ENCODE assay signal across 16 cellular contexts in the genomic region with DNA sequence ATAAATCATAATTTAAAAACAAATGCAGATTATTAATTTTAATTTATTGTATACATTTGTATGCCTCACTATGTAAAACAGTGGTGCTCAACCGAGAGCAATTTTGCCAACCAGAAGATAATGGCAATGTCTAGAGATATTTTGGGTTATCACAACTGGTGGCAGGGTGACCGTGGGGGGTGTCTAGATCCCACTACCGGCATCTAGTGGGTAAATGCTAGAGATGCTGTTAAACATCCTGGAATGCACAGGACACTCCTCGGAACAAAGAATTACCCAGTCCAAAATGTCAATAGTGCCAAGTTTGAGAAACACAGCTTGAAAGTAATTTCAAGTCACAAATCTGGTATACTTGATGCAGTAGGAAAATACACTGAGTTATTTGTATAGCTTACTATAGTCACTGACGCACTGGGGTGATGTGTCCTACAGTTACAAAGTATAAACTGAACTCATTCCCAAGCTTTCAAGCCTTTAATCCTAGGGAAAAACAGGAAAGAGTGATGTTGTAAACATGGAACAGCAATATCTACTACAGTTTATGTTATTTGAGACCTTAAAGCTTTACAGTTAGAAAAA.
"Had no signal": no experiment of that assay in that cellular context is flagged by ENCODE, and none has a peak within 500 bp of the region (broad histone marks: within the 10 kb centered on the region; RNA-seq: fewer than 3 reads in every experiment).

No MANE protein-coding gene starts in this region.

- H3K27ac Mint-ChIP-seq: activated naive CD4-positive, alpha-beta T cell treated with anti-CD3 and anti-CD28 coated beads, Interleukin-2, amount 10 ng/mL, durations not matched to agents 7 days and 5 days; activated T-helper 17 cell treated with anti-CD3 and anti-CD28 coated beads, Interleukin-2, amount 50 U/mL, for 72 hours; naive thymus-derived CD8-positive, alpha-beta T cell; stimulated activated naive B cell treated with anti-CD40 and anti-IgM and Interleukin-4, amounts not matched to agents 10 μg/mL and 1 μg/mL and 100 μg/mL, for 72 hours; T-cell had no signal

- ATAC-seq: activated T-helper 17 cell treated with anti-CD3 and anti-CD28 coated beads, Interleukin-2, amount 50 U/mL, for 72 hours; left colon; mucosa of descending colon; naive thymus-derived CD8-positive, alpha-beta T cell; stimulated activated naive B cell treated with anti-CD40 and anti-IgM and Interleukin-4, amounts not matched to agents 10 μg/mL and 1 μg/mL and 100 μg/mL, for 72 hours; T-cell had no signal

- H3K4me3 ChIP-seq: mucosa of descending colon, right atrium auricular region, smooth muscle cell, transverse colon had no signal

- H3K4me1 ChIP-seq: right atrium auricular region, transverse colon had no signal

- DNase-seq: activated CD4-positive, alpha-beta T cell treated with anti-CD3 and anti-CD28 coated beads for 48 hours; activated naive CD4-positive, alpha-beta T cell treated with anti-CD3 and anti-CD28 coated beads, Interleukin-2, amount 10 ng/mL, durations not matched to agents 7 days and 5 days; effector memory CD4-positive, alpha-beta T cell; hypothalamus; left colon; mucosa of descending colon; naive thymus-derived CD8-positive, alpha-beta T cell; stimulated activated naive B cell treated with anti-CD40 and anti-IgM and Interleukin-4, amounts not matched to agents 10 μg/mL and 1 μg/mL and 100 μg/mL, for 72 hours; T-cell; transverse colon had no signal

- H3K27me3 ChIP-seq: neutrophil, right atrium auricular region, transverse colon had no signal

- H3K4me3 Mint-ChIP-seq: activated naive CD4-positive, alpha-beta T cell treated with anti-CD3 and anti-CD28 coated beads, Interleukin-2, amount 10 ng/mL, durations not matched to agents 7 days and 5 days; activated T-helper 17 cell treated with anti-CD3 and anti-CD28 coated beads, Interleukin-2, amount 50 U/mL, for 72 hours; central memory CD8-positive, alpha-beta T cell; naive thymus-derived CD8-positive, alpha-beta T cell; stimulated activated naive B cell treated with anti-CD40 and anti-IgM and Interleukin-4, amounts not matched to agents 10 μg/mL and 1 μg/mL and 100 μg/mL, for 72 hours; T-cell had no signal

- H3K9me3 ChIP-seq: mucosa of descending colon, neutrophil, right atrium auricular region, transverse colon had no signal

- H3K27ac ChIP-seq: epithelial cell of prostate, neutrophil, right atrium auricular region, transverse colon had no signal

- H3K36me3 Mint-ChIP-seq: naive thymus-derived CD8-positive, alpha-beta T cell; T-cell had no signal

- H3K4me1 Mint-ChIP-seq: activated T-helper 17 cell treated with anti-CD3 and anti-CD28 coated beads, Interleukin-2, amount 50 U/mL, for 72 hours had no signal

- H3K27me3 Mint-ChIP-seq: activated naive CD4-positive, alpha-beta T cell treated with anti-CD3 and anti-CD28 coated beads, Interleukin-2, amount 10 ng/mL, durations not matched to agents 7 days and 5 days; activated T-helper 17 cell treated with anti-CD3 and anti-CD28 coated beads, Interleukin-2, amount 50 U/mL, for 72 hours; central memory CD8-positive, alpha-beta T cell; naive thymus-derived CD8-positive, alpha-beta T cell; stimulated activated naive B cell treated with anti-CD40 and anti-IgM and Interleukin-4, amounts not matched to agents 10 μg/mL and 1 μg/mL and 100 μg/mL, for 72 hours; T-cell had no signal

- H3K9me3 Mint-ChIP-seq: activated naive CD4-positive, alpha-beta T cell treated with anti-CD3 and anti-CD28 coated beads, Interleukin-2, amount 10 ng/mL, durations not matched to agents 7 days and 5 days; activated T-helper 17 cell treated with anti-CD3 and anti-CD28 coated beads, Interleukin-2, amount 50 U/mL, for 72 hours; central memory CD8-positive, alpha-beta T cell; naive thymus-derived CD8-positive, alpha-beta T cell; stimulated activated naive B cell treated with anti-CD40 and anti-IgM and Interleukin-4, amounts not matched to agents 10 μg/mL and 1 μg/mL and 100 μg/mL, for 72 hours; T-cell had no signal

- H3K36me3 ChIP-seq: right atrium auricular region, transverse colon had no signal
